In the genomic region with DNA sequence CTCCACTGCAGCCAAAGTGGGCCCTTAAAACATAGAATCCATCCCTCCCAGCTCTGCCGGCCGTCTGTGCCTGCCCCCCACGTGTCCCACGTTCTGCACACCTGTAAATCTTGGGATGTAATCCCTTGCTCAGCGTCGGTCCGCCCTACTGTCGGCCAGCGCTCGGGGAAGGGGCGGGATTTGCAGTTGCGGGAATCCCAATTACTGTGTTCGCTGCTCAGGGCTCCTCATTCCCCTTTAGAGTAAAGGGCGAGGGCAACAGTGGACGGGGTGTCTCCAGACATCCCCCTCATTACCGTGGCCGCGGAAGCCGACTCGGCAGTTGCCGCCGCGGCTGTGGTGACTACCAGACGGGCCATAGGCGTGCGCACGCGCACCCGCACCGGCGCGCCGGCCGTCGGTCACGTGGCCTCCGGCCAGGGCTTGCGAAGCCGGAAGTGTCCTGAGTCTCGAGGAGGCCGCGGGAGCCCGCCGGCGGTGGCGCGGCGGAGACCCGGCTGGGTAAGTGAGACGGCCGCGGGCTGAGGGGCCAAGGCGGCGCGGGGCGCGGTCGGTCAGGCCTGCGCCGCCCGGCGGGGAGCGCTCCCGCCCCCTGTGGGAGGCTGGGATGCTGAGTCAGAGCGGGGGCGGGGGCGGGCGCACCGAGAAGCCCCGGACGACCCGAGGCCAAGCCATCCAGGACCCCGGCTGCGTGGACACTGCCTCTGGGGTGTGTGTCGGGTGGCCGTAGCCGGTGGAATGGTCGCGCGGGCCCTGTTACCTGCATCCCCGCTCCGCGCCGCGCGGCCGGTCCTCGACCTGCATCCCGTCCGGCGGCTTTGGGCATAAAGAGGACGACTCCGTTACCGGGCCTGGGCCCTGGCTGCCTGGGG, we compare ENCODE assay signal across 1 cellular context.
TF ChIP-seq lines count a peak whose summit lies in the region.

A gene (plus strand): TSS at position 434 of the 872 bp plus-strand sequence. CDS start 3,751 bp downstream, outside the sequence.

TF ChIP-seq in HepG2, 621 proteins besides CTCF, POLR2A, EP300 and RAD21 (continued from another document and continues in another):
- TF ChIP-seq, protein P1, sequence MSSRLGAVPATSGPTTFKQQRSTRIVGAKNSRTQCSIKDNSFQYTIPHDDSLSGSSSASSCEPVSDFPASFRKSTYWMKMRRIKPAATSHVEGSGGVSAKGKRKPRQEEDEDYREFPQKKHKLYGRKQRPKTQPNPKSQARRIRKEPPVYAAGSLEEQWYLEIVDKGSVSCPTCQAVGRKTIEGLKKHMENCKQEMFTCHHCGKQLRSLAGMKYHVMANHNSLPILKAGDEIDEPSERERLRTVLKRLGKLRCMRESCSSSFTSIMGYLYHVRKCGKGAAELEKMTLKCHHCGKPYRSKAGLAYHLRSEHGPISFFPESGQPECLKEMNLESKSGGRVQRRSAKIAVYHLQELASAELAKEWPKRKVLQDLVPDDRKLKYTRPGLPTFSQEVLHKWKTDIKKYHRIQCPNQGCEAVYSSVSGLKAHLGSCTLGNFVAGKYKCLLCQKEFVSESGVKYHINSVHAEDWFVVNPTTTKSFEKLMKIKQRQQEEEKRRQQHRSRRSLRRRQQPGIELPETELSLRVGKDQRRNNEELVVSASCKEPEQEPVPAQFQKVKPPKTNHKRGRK (CRISPR knock-in tag; IDR thresholded peaks at IDR 0.05) = no peak
- TF ChIP-seq, protein P2, sequence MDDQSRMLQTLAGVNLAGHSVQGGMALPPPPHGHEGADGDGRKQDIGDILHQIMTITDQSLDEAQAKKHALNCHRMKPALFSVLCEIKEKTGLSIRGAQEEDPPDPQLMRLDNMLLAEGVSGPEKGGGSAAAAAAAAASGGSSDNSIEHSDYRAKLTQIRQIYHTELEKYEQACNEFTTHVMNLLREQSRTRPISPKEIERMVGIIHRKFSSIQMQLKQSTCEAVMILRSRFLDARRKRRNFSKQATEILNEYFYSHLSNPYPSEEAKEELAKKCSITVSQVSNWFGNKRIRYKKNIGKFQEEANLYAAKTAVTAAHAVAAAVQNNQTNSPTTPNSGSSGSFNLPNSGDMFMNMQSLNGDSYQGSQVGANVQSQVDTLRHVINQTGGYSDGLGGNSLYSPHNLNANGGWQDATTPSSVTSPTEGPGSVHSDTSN (CRISPR knock-in tag; IDR thresholded peaks at IDR 0.05; ENCODE audit: borderline replicate concordance) = 0 out of 2 replicates have a peak, but pooled peaks have one; percentile 9
- TF ChIP-seq JUN (CRISPR knock-in tag; IDR thresholded peaks at IDR 0.05) (no peak), MTF1 (CRISPR knock-in tag; IDR thresholded peaks at IDR 0.05) (no peak), ZNF329 (CRISPR knock-in tag; IDR thresholded peaks at IDR 0.05; ENCODE audit: low read depth) (peak; percentile 73; the same call in 1 of the 2 replicates), SP5 (CRISPR knock-in tag; IDR thresholded peaks at IDR 0.05; ENCODE audit: borderline replicate concordance, low read depth) (no peak), ZNF350 (CRISPR knock-in tag; IDR thresholded peaks at IDR 0.05; ENCODE audit: borderline replicate concordance, low read depth) (peak; percentile 32; the same call in 1 of the 2 replicates), SNAPC2 (CRISPR knock-in tag; IDR thresholded peaks at IDR 0.05) (0 out of 2 replicates have a peak, but pooled peaks have one; percentile 77), RFX5 (IDR thresholded peaks at IDR 0.05; ENCODE audit: low read depth, low read length) (no peak), ZNF230 (CRISPR knock-in tag; IDR thresholded peaks at IDR 0.05) (no peak)
- TF ChIP-seq, protein P3, sequence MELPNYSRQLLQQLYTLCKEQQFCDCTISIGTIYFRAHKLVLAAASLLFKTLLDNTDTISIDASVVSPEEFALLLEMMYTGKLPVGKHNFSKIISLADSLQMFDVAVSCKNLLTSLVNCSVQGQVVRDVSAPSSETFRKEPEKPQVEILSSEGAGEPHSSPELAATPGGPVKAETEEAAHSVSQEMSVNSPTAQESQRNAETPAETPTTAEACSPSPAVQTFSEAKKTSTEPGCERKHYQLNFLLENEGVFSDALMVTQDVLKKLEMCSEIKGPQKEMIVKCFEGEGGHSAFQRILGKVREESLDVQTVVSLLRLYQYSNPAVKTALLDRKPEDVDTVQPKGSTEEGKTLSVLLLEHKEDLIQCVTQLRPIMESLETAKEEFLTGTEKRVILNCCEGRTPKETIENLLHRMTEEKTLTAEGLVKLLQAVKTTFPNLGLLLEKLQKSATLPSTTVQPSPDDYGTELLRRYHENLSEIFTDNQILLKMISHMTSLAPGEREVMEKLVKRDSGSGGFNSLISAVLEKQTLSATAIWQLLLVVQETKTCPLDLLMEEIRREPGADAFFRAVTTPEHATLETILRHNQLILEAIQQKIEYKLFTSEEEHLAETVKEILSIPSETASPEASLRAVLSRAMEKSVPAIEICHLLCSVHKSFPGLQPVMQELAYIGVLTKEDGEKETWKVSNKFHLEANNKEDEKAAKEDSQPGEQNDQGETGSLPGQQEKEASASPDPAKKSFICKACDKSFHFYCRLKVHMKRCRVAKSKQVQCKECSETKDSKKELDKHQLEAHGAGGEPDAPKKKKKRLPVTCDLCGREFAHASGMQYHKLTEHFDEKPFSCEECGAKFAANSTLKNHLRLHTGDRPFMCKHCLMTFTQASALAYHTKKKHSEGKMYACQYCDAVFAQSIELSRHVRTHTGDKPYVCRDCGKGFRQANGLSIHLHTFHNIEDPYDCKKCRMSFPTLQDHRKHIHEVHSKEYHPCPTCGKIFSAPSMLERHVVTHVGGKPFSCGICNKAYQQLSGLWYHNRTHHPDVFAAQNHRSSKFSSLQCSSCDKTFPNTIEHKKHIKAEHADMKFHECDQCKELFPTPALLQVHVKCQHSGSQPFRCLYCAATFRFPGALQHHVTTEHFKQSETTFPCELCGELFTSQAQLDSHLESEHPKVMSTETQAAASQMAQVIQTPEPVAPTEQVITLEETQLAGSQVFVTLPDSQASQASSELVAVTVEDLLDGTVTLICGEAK (IDR thresholded peaks at IDR 0.05) = no peak
- TF ChIP-seq, protein P3 (CRISPR knock-in tag; IDR thresholded peaks at IDR 0.05) = peak; percentile 59; the same call in 1 of the 2 replicates
- TF ChIP-seq, protein P4, sequence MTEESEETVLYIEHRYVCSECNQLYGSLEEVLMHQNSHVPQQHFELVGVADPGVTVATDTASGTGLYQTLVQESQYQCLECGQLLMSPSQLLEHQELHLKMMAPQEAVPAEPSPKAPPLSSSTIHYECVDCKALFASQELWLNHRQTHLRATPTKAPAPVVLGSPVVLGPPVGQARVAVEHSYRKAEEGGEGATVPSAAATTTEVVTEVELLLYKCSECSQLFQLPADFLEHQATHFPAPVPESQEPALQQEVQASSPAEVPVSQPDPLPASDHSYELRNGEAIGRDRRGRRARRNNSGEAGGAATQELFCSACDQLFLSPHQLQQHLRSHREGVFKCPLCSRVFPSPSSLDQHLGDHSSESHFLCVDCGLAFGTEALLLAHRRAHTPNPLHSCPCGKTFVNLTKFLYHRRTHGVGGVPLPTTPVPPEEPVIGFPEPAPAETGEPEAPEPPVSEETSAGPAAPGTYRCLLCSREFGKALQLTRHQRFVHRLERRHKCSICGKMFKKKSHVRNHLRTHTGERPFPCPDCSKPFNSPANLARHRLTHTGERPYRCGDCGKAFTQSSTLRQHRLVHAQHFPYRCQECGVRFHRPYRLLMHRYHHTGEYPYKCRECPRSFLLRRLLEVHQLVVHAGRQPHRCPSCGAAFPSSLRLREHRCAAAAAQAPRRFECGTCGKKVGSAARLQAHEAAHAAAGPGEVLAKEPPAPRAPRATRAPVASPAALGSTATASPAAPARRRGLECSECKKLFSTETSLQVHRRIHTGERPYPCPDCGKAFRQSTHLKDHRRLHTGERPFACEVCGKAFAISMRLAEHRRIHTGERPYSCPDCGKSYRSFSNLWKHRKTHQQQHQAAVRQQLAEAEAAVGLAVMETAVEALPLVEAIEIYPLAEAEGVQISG (CRISPR knock-in tag; IDR thresholded peaks at IDR 0.05) = peak; percentile 76
- TF ChIP-seq, protein P5, sequence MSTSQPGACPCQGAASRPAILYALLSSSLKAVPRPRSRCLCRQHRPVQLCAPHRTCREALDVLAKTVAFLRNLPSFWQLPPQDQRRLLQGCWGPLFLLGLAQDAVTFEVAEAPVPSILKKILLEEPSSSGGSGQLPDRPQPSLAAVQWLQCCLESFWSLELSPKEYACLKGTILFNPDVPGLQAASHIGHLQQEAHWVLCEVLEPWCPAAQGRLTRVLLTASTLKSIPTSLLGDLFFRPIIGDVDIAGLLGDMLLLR (CRISPR knock-in tag; IDR thresholded peaks at IDR 0.05) = peak; percentile 30; the same call in 1 of the 2 replicates
- TF ChIP-seq, protein P6, sequence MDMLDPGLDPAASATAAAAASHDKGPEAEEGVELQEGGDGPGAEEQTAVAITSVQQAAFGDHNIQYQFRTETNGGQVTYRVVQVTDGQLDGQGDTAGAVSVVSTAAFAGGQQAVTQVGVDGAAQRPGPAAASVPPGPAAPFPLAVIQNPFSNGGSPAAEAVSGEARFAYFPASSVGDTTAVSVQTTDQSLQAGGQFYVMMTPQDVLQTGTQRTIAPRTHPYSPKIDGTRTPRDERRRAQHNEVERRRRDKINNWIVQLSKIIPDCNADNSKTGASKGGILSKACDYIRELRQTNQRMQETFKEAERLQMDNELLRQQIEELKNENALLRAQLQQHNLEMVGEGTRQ (IDR thresholded peaks at IDR 0.05; ENCODE audit: low read depth, low read length) = peak; percentile 92
- TF ChIP-seq, protein P6 (CRISPR knock-in tag; IDR thresholded peaks at IDR 0.05; ENCODE audit: borderline replicate concordance) = peak; percentile 90; the same call in 1 of the 2 replicates
- TF ChIP-seq, protein P7, sequence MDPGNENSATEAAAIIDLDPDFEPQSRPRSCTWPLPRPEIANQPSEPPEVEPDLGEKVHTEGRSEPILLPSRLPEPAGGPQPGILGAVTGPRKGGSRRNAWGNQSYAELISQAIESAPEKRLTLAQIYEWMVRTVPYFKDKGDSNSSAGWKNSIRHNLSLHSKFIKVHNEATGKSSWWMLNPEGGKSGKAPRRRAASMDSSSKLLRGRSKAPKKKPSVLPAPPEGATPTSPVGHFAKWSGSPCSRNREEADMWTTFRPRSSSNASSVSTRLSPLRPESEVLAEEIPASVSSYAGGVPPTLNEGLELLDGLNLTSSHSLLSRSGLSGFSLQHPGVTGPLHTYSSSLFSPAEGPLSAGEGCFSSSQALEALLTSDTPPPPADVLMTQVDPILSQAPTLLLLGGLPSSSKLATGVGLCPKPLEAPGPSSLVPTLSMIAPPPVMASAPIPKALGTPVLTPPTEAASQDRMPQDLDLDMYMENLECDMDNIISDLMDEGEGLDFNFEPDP (CRISPR knock-in tag; conservative IDR thresholded peaks at IDR 0.05) = no peak
- TF ChIP-seq, protein P8, sequence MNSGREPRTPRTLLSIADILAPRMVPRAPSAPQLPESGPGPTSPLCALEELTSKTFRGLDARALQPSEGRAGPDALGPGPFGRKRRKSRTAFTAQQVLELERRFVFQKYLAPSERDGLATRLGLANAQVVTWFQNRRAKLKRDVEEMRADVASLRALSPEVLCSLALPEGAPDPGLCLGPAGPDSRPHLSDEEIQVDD (CRISPR knock-in tag; IDR thresholded peaks at IDR 0.05; ENCODE audit: borderline replicate concordance) = no peak
